ENCODE assay signal across 19 cellular contexts in the genomic region with DNA sequence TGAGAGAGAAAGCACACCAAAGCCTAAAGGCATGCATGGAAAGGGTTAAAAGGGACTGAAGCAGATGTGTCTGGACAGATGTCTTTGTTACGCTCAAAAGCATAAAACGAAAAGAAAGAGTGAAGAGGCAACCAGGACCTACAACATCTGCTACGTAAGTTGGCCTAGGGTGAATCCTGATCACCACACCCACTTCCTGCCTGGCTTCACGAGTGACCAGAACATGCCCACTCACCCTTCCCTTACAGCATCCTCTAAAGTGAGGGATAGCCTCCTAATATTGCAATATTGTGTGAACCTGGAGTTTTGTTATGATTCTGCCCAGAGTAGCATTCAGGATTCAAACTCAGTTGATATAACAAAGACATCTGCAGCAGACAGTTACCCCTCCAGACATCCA. TPM values are rescaled to one million over a fixed set of nuclear protein-coding genes. Genes with fewer than 3 reads are reported as not detected.
A peak's percentile ranks its signal among the peaks of the same experiment; 100 is the strongest.
DNase-seq lines count a peak whose midpoint lies in the region; ATAC-seq, FAIRE-seq and TF ChIP-seq lines count a peak whose summit lies in the region.
"Had no signal": no experiment of that assay in that cellular context is flagged by ENCODE, and none has a peak within 500 bp of the region (broad histone marks: within the 10 kb centered on the region; RNA-seq: fewer than 3 reads in every experiment).

No MANE protein-coding gene starts in this region.

- H3K27me3 Mint-ChIP-seq in astrocyte (ENCODE audit: low read depth, unreplicated experiment), result peaks cover 32% of the 10 kb centered on the region

- H3K4me3 Mint-ChIP-seq in astrocyte (ENCODE audit: unreplicated experiment), result no peak overlapping the region
- H3K4me3 Mint-ChIP-seq: CD8-positive, alpha-beta T cell had no signal

- H3K4me1 ChIP-seq in astrocyte (ENCODE audit: insufficient read depth, low read length), result no peaks in the 10 kb centered on the region
- H3K4me1 ChIP-seq in upper lobe of right lung, result peaks cover 6% of the 10 kb centered on the region
- H3K4me1 ChIP-seq: HAP-1 had no signal

- H3K27me3 ChIP-seq in astrocyte (ENCODE audit: insufficient read depth, low read length), result peaks cover 46% of the 10 kb centered on the region
- H3K27me3 ChIP-seq in upper lobe of right lung, result peaks cover 41% of the 10 kb centered on the region

- H3K27ac ChIP-seq in astrocyte (ENCODE audit: low read depth, low read length), result no peak overlapping the region
- H3K27ac ChIP-seq in upper lobe of right lung, result no peak overlapping the region
- H3K27ac ChIP-seq: 22Rv1, A549, GM23248 had no signal

- peaks cover 6% of the 10 kb centered on the region for H3K9me3 ChIP-seq in astrocyte (ENCODE audit: insufficient read depth, low read depth, low read length)
- no peaks in the 10 kb centered on the region for H3K9me3 ChIP-seq in upper lobe of right lung
- H3K9me3 ChIP-seq: HAP-1 had no signal

- H2AFZ ChIP-seq in astrocyte (ENCODE audit: low read depth, low read length), result no peak overlapping the region
- H2AFZ ChIP-seq: GM23248 had no signal

- peak; percentile 61 for ATAC-seq in upper lobe of right lung
- ATAC-seq: A549; CD8-positive, alpha-beta T cell had no signal

- peaks cover 10% of the 10 kb centered on the region for H3K9me3 Mint-ChIP-seq in astrocyte (ENCODE audit: unreplicated experiment)
- H3K9me3 Mint-ChIP-seq: CD8-positive, alpha-beta T cell had no signal

- H3K79me2 ChIP-seq in astrocyte (ENCODE audit: insufficient read depth, low read length), result no peaks in the 10 kb centered on the region

- H3K4me2 ChIP-seq in astrocyte (ENCODE audit: low read length), result no peak overlapping the region
- H3K4me2 ChIP-seq: A549 had no signal

- no peak overlapping the region for H3K4me3 ChIP-seq in astrocyte (ENCODE audit: insufficient read depth, low read depth, low read length)
- no peak overlapping the region for H3K4me3 ChIP-seq in upper lobe of right lung
- H3K4me3 ChIP-seq: A549, GM23248, HAP-1 had no signal

- H4K20me1 ChIP-seq in astrocyte (ENCODE audit: insufficient read depth, low read length), result no peaks in the 10 kb centered on the region

- no peak overlapping the region for H3K9ac ChIP-seq in astrocyte (ENCODE audit: low read length)
- H3K9ac ChIP-seq: GM23248 had no signal

- intact Hi-C loops in upper lobe of right lung (cut with DNase I), result no loop called here

- DNase-seq in DMS 273 (lab: John Stamatoyannopoulos, UW; ENCODE audit: unreplicated experiment), result peak; percentile 51
- DNase-seq in DMS 273 treated with DMSO at 0.1 percent for 48 hours (lab: John Stamatoyannopoulos, UW), result no peak
- peak; percentile 62 for DNase-seq in NCI-H1694 (lab: John Stamatoyannopoulos, UW)
- no peak for DNase-seq in astrocyte (ENCODE audit: low read depth)
- no peak for DNase-seq in upper lobe of right lung
- DNase-seq in SW 1271 (lab: John Stamatoyannopoulos, UW), result no peak
- DNase-seq in C1 segment of cervical spinal cord (lab: John Stamatoyannopoulos, UW), result no peak
- DNase-seq: AML-193; Calu3; CD8-positive, alpha-beta T cell; GM23248 had no signal

- H3K36me3 ChIP-seq in astrocyte (ENCODE audit: insufficient read depth, low read length), result no peaks in the 10 kb centered on the region
- H3K36me3 ChIP-seq in upper lobe of right lung, result no peaks in the 10 kb centered on the region
- H3K36me3 ChIP-seq: HAP-1 had no signal

- peak overlapping the region; percentile 7 for H3K27ac Mint-ChIP-seq in astrocyte (ENCODE audit: unreplicated experiment)
- H3K27ac Mint-ChIP-seq: CD8-positive, alpha-beta T cell had no signal

- FAIRE-seq in astrocyte (lab: Jason Lieb, UNC), result no peak
- FAIRE-seq: A549, G401.6, GM12891, GM19239 had no signal

- TF ChIP-seq CTCF in astrocyte (IDR thresholded peaks at IDR 0.05; ENCODE audit: insufficient read depth, low read depth, low read length), result no peak
- TF ChIP-seq CTCF in upper lobe of right lung (IDR thresholded peaks at IDR 0.05), result no peak

- H3K4me1 Mint-ChIP-seq in astrocyte (ENCODE audit: low read depth, unreplicated experiment), result peaks cover 18% of the 10 kb centered on the region

- H3K36me3 Mint-ChIP-seq in astrocyte (ENCODE audit: low read depth, unreplicated experiment), result no peaks in the 10 kb centered on the region
- H3K36me3 Mint-ChIP-seq: CD8-positive, alpha-beta T cell had no signal

RNA-seq across cellular contexts. Expression of gene OLIG2, which starts 10.6 kb away (rescaled TPM):
- 2.5 and 2.6 TPM in 2 replicates for total RNA-seq in astrocyte
- total RNA-seq in upper lobe of right lung, result not detected
- total RNA-seq: Calu3; CD8-positive, alpha-beta T cell; GM23248; HT1080 had no signal

RNA-seq across cellular contexts. Expression of gene OLIG1, which starts 54.9 kb away (rescaled TPM):
- total RNA-seq in astrocyte (not detected in 2 replicates), upper lobe of right lung (1.6 TPM)
- total RNA-seq: Calu3; CD8-positive, alpha-beta T cell; GM23248; H4; HT1080 had no signal

Comparison
In these comparisons a context has a peak if more than half of its experiments do, and no peak if none do; other contexts are left out.
1. DNase-seq: peak in DMS 273 (single experiment) and NCI-H1694 (single experiment); none in DMS 273 treated with DMSO at 0.1 percent for 48 hours (single experiment), astrocyte (single experiment), upper lobe of right lung (single experiment), SW 1271 (0 of 2) and C1 segment of cervical spinal cord (0 of 14).